8 cellular contexts compared by ENCODE assay signal in the genomic region with DNA sequence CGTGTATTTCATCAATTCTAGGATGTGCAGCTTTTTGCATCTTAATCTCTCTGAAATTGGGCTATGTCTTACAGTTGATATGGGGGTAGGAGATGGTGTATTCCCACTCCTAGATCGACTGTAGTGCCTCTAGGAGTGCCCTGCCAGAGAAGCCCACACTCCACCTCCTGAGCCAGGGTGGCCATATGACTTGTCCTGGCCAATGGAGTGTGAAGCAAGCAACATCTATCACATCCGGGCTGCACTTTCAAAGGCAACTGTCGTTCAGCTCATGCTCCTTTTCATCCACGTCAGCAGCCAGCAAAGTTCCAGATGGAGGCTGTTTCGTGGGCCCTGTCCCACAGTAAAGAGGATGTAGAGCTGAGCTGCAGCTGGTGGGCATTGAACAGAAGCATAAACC.
DNase-seq lines count a peak whose midpoint lies in the region; ATAC-seq lines count a peak whose summit lies in the region.

No MANE protein-coding gene starts in this region.

- no peak overlapping the region for H3K27ac Mint-ChIP-seq in T-helper 2 cell treated with Interferon-gamma antibody and Interleukin-4, amounts not matched to agents 5 μg/mL and 100 μg/mL, for 36 hours

- DNase-seq in Jurkat, Clone E6-1 (ENCODE audit: low read depth, low spot score): peak; percentile 30
- DNase-seq in germinal center (ENCODE audit: low spot score): peak; percentile 81
- DNase-seq in H7: no peak
- DNase-seq in T-helper 2 cell treated with Interferon-gamma antibody and Interleukin-4, amounts not matched to agents 5 μg/mL and 100 μg/mL, for 36 hours (ENCODE audit: low spot score): no peak
- DNase-seq in pons (ENCODE audit: low spot score): no peak
- no peak for DNase-seq in substantia nigra (lab: John Stamatoyannopoulos, UW)

- H3K4me3 Mint-ChIP-seq in T-helper 2 cell treated with Interferon-gamma antibody and Interleukin-4, amounts not matched to agents 5 μg/mL and 100 μg/mL, for 36 hours: no peak overlapping the region

- H3K4me3 ChIP-seq in Jurkat, Clone E6-1 (ENCODE audit: low read length): no peak overlapping the region
- H3K4me3 ChIP-seq in H7 (ENCODE audit: insufficient read depth, low read depth, low read length): no peak overlapping the region

- H3K27ac ChIP-seq in substantia nigra (ENCODE audit: low read depth, low read length, poor library complexity, severe bottlenecking): no peak overlapping the region

- no peaks in the 10 kb centered on the region for H3K9me3 Mint-ChIP-seq in T-helper 2 cell treated with Interferon-gamma antibody and Interleukin-4, amounts not matched to agents 5 μg/mL and 100 μg/mL, for 36 hours

- H3K4me1 Mint-ChIP-seq in T-helper 2 cell treated with Interferon-gamma antibody and Interleukin-4, amounts not matched to agents 5 μg/mL and 100 μg/mL, for 36 hours (ENCODE audit: low read depth): peaks cover 13% of the 10 kb centered on the region

- no peaks in the 10 kb centered on the region for H3K36me3 Mint-ChIP-seq in T-helper 2 cell treated with Interferon-gamma antibody and Interleukin-4, amounts not matched to agents 5 μg/mL and 100 μg/mL, for 36 hours (ENCODE audit: low read depth)

- no peaks in the 10 kb centered on the region for H3K27me3 ChIP-seq in H7 (ENCODE audit: control insufficient read depth, insufficient read depth, low read length)

- ATAC-seq in GM18502 (IDR thresholded peaks at IDR 0.05; ENCODE audit: poor library complexity, unreplicated experiment) (peak; percentile 91), GM21576 (IDR thresholded peaks at IDR 0.05; ENCODE audit: unreplicated experiment) (peak; percentile 81)

- H3K27me3 Mint-ChIP-seq in T-helper 2 cell treated with Interferon-gamma antibody and Interleukin-4, amounts not matched to agents 5 μg/mL and 100 μg/mL, for 36 hours (ENCODE audit: low read depth): no peaks in the 10 kb centered on the region

- no peaks in the 10 kb centered on the region for H3K36me3 ChIP-seq in H7 (replicated peaks; ENCODE audit: control insufficient read depth, insufficient read depth, low read length)

Comparison
In these comparisons a context has a peak if more than half of its experiments do, and no peak if none do; other contexts are left out.
1. DNase-seq: peak in Jurkat, Clone E6-1 (single experiment) and germinal center (single experiment); none in H7 (single experiment), T-helper 2 cell treated with Interferon-gamma antibody and Interleukin-4, amounts not matched to agents 5 μg/mL and 100 μg/mL, for 36 hours (single experiment), pons (single experiment) and substantia nigra (0 of 49).